In the genomic region with DNA sequence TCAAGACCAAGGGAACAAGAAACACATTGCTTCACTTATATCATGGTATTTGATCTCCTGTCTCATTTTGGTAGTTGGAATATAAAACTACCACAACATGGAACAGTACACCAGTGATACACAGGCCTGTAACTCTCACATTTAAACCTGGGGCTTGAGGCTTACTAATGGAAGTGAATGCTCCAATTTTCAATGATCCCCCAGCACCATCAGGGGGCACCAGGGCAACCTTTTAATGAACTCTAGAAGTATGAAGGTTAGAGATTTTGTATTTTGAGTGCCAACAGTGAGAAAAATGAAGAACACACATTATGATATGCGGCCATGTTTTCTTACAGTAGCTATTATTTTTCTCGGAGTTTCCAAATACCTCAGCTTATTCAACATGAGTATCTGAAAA, we compare ENCODE assay signal across 18 cellular contexts.
"Had no signal": no experiment of that assay in that cellular context is flagged by ENCODE, and none has a peak within 500 bp of the region (broad histone marks: within the 10 kb centered on the region; RNA-seq: fewer than 3 reads in every experiment).

No MANE protein-coding gene starts in this region.

- FAIRE-seq: islet of Langerhans had no signal

- H3K27ac ChIP-seq: epithelial cell of prostate, gastroesophageal sphincter, heart right ventricle, ovary, testis, upper lobe of right lung had no signal

- H3K27me3 ChIP-seq: gastroesophageal sphincter, ovary, testis, upper lobe of right lung had no signal

- H3K36me3 ChIP-seq: gastroesophageal sphincter, heart right ventricle, ovary, upper lobe of right lung had no signal

- DNase-seq: activated B cell treated with CpG ODN at 0.5 μM for 24 hours; activated CD4-positive, alpha-beta T cell treated with anti-CD3 and anti-CD28 coated beads, Interleukin-2, amount 10 ng/mL, durations not matched to agents 24 days and 14 days; activated CD8-positive, alpha-beta memory T cell treated with anti-CD3 and anti-CD28 coated beads, Interleukin-2, amount 50 U/mL, for 48 hours; activated naive CD8-positive, alpha-beta T cell treated with anti-CD3 and anti-CD28 coated beads, Interleukin-2, amount 10 ng/mL, durations not matched to agents 7 days and 5 days; anterior cingulate cortex; effector memory CD4-positive, alpha-beta T cell; heart right ventricle; naive B cell; ovary; stimulated activated CD4-positive, alpha-beta T cell treated with anti-CD3 and anti-CD28 coated beads, Interleukin-1b, Interleukin-23, amount 100 ng/mL, for 48 hours; stimulated activated naive CD8-positive, alpha-beta T cell treated with anti-CD3 and anti-CD28 coated beads, Interleukin-15, amount 100 ng/mL, for 72 hours; T-helper 2 cell; testis; upper lobe of right lung had no signal

- H3K9me3 ChIP-seq: gastroesophageal sphincter, heart right ventricle, ovary, testis, upper lobe of right lung had no signal

- H3K4me3 ChIP-seq: gastroesophageal sphincter, heart right ventricle, ovary, testis, upper lobe of right lung had no signal

- H3K4me1 ChIP-seq: gastroesophageal sphincter, testis, upper lobe of right lung had no signal

- ATAC-seq: gastroesophageal sphincter; heart right ventricle; sciatic nerve; stimulated activated naive CD8-positive, alpha-beta T cell treated with anti-CD3 and anti-CD28 coated beads, Interleukin-15, amount 100 ng/mL, for 72 hours; upper lobe of right lung had no signal
